ENCODE assay signal across 13 cellular contexts in genomic region chr4:140955528-140956094, GRCh38.
DNase-seq lines count a peak whose midpoint lies in the region; ATAC-seq lines count a peak whose summit lies in the region.
"Had no signal": no experiment of that assay in that cellular context is flagged by ENCODE, and none has a peak within 500 bp of the region (broad histone marks: within the 10 kb centered on the region; RNA-seq: fewer than 3 reads in every experiment).

No MANE protein-coding gene starts in this region.

- ATAC-seq in stimulated activated memory B cell treated with anti-CD40 and anti-IgM and Interleukin-4, amounts not matched to agents 10 μg/mL and 1 μg/mL and 100 μg/mL, for 72 hours = no peak
- ATAC-seq: A549 had no signal

- H3K9ac ChIP-seq in adipocyte (ENCODE audit: low read length) = no peak overlapping the region
- H3K9ac ChIP-seq in rectal smooth muscle tissue (ENCODE audit: low read length) = no peak overlapping the region

- H3K9me3 Mint-ChIP-seq in stimulated activated memory B cell treated with anti-CD40 and anti-IgM and Interleukin-4, amounts not matched to agents 10 μg/mL and 1 μg/mL and 100 μg/mL, for 72 hours = peaks cover 5% of the 10 kb centered on the region

- no peaks in the 10 kb centered on the region for H3K79me2 ChIP-seq in ACC112 (ENCODE audit: control insufficient read depth, insufficient read depth, low read length, unreplicated experiment)

- H3K36me3 ChIP-seq in ACC112 (ENCODE audit: insufficient read depth, low read length) (no peaks in the 10 kb centered on the region), adipocyte (ENCODE audit: control insufficient read depth, insufficient read depth, low read length, severe bottlenecking) (no peaks in the 10 kb centered on the region), rectal smooth muscle tissue (ENCODE audit: control insufficient read depth, insufficient read depth, low read length) (no peaks in the 10 kb centered on the region)

- H3K27me3 ChIP-seq in ACC112 (ENCODE audit: insufficient read depth, low read length) (no peaks in the 10 kb centered on the region), adipocyte (replicated peaks; ENCODE audit: control insufficient read depth, insufficient read depth, low read length) (no peaks in the 10 kb centered on the region), rectal smooth muscle tissue (ENCODE audit: control insufficient read depth, insufficient read depth, low read length) (no peaks in the 10 kb centered on the region)

- no peaks in the 10 kb centered on the region for H3K9me3 ChIP-seq in adipocyte (ENCODE audit: control insufficient read depth, low read length)
- H3K9me3 ChIP-seq: A549 had no signal

- H3K27ac ChIP-seq in ACC112 (ENCODE audit: low read depth, low read length) = no peak overlapping the region
- peak overlapping the region; percentile 67 for H3K27ac ChIP-seq in rectal smooth muscle tissue (ENCODE audit: low read depth, low read length)
- H3K27ac ChIP-seq: A549, C4-2B had no signal

- no peak overlapping the region for H3K4me3 ChIP-seq in ACC112 (ENCODE audit: low read depth, low read length)
- H3K4me3 ChIP-seq in adipocyte (ENCODE audit: low read length) = no peak overlapping the region
- H3K4me3 ChIP-seq in rectal smooth muscle tissue (ENCODE audit: low read length) = no peak overlapping the region
- H3K4me3 ChIP-seq: A549 had no signal

- no peaks in the 10 kb centered on the region for H3K36me3 Mint-ChIP-seq in stimulated activated memory B cell treated with anti-CD40 and anti-IgM and Interleukin-4, amounts not matched to agents 10 μg/mL and 1 μg/mL and 100 μg/mL, for 72 hours

- H2AFZ ChIP-seq in ACC112 (ENCODE audit: low read length, unreplicated experiment) = peak overlapping the region; percentile 44

- H3K27me3 Mint-ChIP-seq in stimulated activated memory B cell treated with anti-CD40 and anti-IgM and Interleukin-4, amounts not matched to agents 10 μg/mL and 1 μg/mL and 100 μg/mL, for 72 hours = no peaks in the 10 kb centered on the region

- H3K4me1 ChIP-seq in ACC112 (ENCODE audit: control insufficient read depth, insufficient read depth, low read length, unreplicated experiment) (peaks cover 4% of the 10 kb centered on the region), adipocyte (ENCODE audit: control insufficient read depth, insufficient read depth, low read length) (peaks cover 5% of the 10 kb centered on the region), rectal smooth muscle tissue (ENCODE audit: control insufficient read depth, insufficient read depth, low read length) (peaks cover 9% of the 10 kb centered on the region)
- H3K4me1 ChIP-seq: A549 had no signal

- H3K27ac Mint-ChIP-seq in stimulated activated memory B cell treated with anti-CD40 and anti-IgM and Interleukin-4, amounts not matched to agents 10 μg/mL and 1 μg/mL and 100 μg/mL, for 72 hours = no peak overlapping the region

- peak; percentile 61 for DNase-seq in adipocyte (ENCODE audit: low read depth)
- peak; percentile 73 for DNase-seq in fibroblast of peridontal ligament (ENCODE audit: extremely low read depth)
- DNase-seq in superior temporal gyrus (ENCODE audit: extremely low spot score) = no peak
- no peak for DNase-seq in SK-N-DZ (ENCODE audit: low spot score)
- DNase-seq in DMS53 (lab: John Stamatoyannopoulos, UW) = no peak
- DNase-seq: NCI-H1048, NCI-H524 treated with DMSO at 0.1 percent for 48 hours, SHP77 treated with DMSO at 0.1 percent for 48 hours had no signal

- H3K4me1 Mint-ChIP-seq in stimulated activated memory B cell treated with anti-CD40 and anti-IgM and Interleukin-4, amounts not matched to agents 10 μg/mL and 1 μg/mL and 100 μg/mL, for 72 hours = no peaks in the 10 kb centered on the region

- H3K4me3 Mint-ChIP-seq in stimulated activated memory B cell treated with anti-CD40 and anti-IgM and Interleukin-4, amounts not matched to agents 10 μg/mL and 1 μg/mL and 100 μg/mL, for 72 hours = no peak overlapping the region

Comparison
In these comparisons a context has a peak if more than half of its experiments do, and no peak if none do; other contexts are left out.
1. DNase-seq: peak in adipocyte (single experiment) and fibroblast of peridontal ligament (single experiment); none in superior temporal gyrus (single experiment), SK-N-DZ (single experiment) and DMS53 (single experiment).